ENCODE assay signal across 6 cellular contexts in the genomic region with DNA sequence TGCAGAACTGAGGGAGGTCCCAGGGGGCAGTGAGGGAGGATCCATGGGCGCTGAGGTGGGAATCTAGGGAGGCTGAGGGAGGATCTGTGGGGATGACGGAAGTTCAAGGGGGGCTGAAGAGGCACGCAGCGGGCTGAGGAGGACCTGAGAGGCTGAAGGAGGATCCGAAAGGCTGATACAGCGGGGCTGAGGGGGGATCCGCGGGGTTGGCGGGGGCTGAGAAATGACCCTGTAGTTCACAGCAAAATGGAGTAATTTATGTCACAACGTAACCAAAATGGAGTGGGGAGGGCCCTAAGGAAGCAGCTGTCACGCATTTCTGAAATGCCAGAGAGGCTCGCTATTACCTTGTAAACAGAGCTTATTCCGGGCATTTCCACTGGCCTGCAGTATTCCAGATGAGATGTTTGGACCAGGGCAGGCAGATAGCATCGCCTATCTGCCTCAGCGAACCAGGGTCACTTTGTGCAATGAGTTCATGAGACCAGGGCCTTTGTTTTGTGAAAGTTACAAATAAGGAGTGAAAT. TPM values are rescaled to one million over a fixed set of nuclear protein-coding genes. Genes with fewer than 3 reads are reported as not detected.
DNase-seq lines count a peak whose midpoint lies in the region; ATAC-seq and TF ChIP-seq lines count a peak whose summit lies in the region.

No MANE protein-coding gene starts in this region.

- H3K27ac ChIP-seq in PC-3 (ENCODE audit: low read length) (no peak overlapping the region), urinary bladder (ENCODE audit: low read depth) (peak overlapping the region; percentile 86)

- CTCF ChIA-PET in PC-3 (lab: Charles Lee) = interaction anchor here (1.0 to 1.4 kb wide), 2 partner anchors 21 to 110 kb away, joined by 3 to 10 read pairs; no protein-coding TSS in a partner anchor

- H3K9ac ChIP-seq in PC-3 (ENCODE audit: low read length) = peak overlapping the region; percentile 91

- H2AFZ ChIP-seq in PC-3 (ENCODE audit: low read length) = peak overlapping the region; percentile 96

- H3F3A ChIP-seq in PC-3 (ENCODE audit: low read length, unreplicated experiment) = no peaks in the 10 kb centered on the region

- H3K79me2 ChIP-seq in PC-3 (ENCODE audit: low read length) = peaks cover 24% of the 10 kb centered on the region

- no peaks in the 10 kb centered on the region for H3K9me3 ChIP-seq in PC-3 (ENCODE audit: low read length)

- no peaks in the 10 kb centered on the region for H3K27me3 ChIP-seq in GM06990 (replicated peaks; ENCODE audit: control insufficient read depth, insufficient read depth, low read length)
- no peaks in the 10 kb centered on the region for H3K27me3 ChIP-seq in PC-3 (ENCODE audit: low read length)

- H3K4me2 ChIP-seq in PC-3 (ENCODE audit: low read length) = peak overlapping the region; percentile 86

- intact Hi-C loops in PC-3 (cut with micrococcal nuclease) = loop anchor here (1.0 to 10.0 kb wide), 3 partner anchors 30 to 545 kb away; partner anchors contain the start of genes GUK1 and ZNF678

- peak overlapping the region; percentile 99 for H3K4me3 ChIP-seq in GM06990 (replicated peaks; ENCODE audit: low read depth, low read length)
- peak overlapping the region; percentile 87 for H3K4me3 ChIP-seq in PC-3 (ENCODE audit: low read length)
- H3K4me3 ChIP-seq in iPS-11a (ENCODE audit: low read depth, low read length) = peak overlapping the region; percentile 97
- H3K4me3 ChIP-seq in urinary bladder (ENCODE audit: low read depth, low read length) = peak overlapping the region; percentile 58

- WGBS in urinary bladder = 16% methylated on average over 15 of the region's 15 CpGs

- DNase-seq in GM06990 (ENCODE audit: extremely low read depth, insufficient read length) = no peak
- DNase-seq in PC-3 = peak; percentile 30
- no peak for DNase-seq in DMS79 (lab: John Stamatoyannopoulos, UW)

- BruUV-seq in PC-3 (replicated peaks; lab: Mats Ljungman, UMichigan) = TSS peak; percentile 35

- H3K36me3 ChIP-seq in GM06990 (ENCODE audit: control insufficient read depth, insufficient read depth, low read length) (peaks cover 15% of the 10 kb centered on the region), PC-3 (ENCODE audit: low read depth, low read length) (peaks cover 17% of the 10 kb centered on the region; the same call in 1 of the 2 replicates), urinary bladder (ENCODE audit: insufficient read depth) (no peaks in the 10 kb centered on the region)

- POLR2A ChIA-PET in PC-3 (lab: Charles Lee; ENCODE audit: unreplicated experiment) = interaction anchor here (0.8 kb wide), 1 partner anchor 322 kb away, joined by 3 read pairs; no protein-coding TSS in a partner anchor

- H3K9me2 ChIP-seq in PC-3 (replicated peaks; ENCODE audit: low read length) = no peaks in the 10 kb centered on the region

- no peaks in the 10 kb centered on the region for H4K20me1 ChIP-seq in PC-3 (ENCODE audit: low read length)

- peaks cover 17% of the 10 kb centered on the region for H3K4me1 ChIP-seq in PC-3 (ENCODE audit: insufficient read depth, low read length)
- H3K4me1 ChIP-seq in urinary bladder (ENCODE audit: insufficient read depth) = no peaks in the 10 kb centered on the region

- ATAC-seq in PC-3 (peak; percentile 2), HG02938 (IDR thresholded peaks at IDR 0.05; ENCODE audit: unreplicated experiment) (no peak)

- no peak for TF ChIP-seq CTCF in GM06990 (IDR thresholded peaks at IDR 0.05; ENCODE audit: insufficient read depth, low read length, poor library complexity, severe bottlenecking)
- TF ChIP-seq CTCF in PC-3 (conservative IDR thresholded peaks at IDR 0.05; ENCODE audit: low read depth, low read length) = no peak

RNA-seq across cellular contexts. Expression of gene MRPL55, which starts 0.9 kb away (rescaled TPM):
- total RNA-seq in PC-3 (2014; rRNA removed) (343 and 375 TPM in 2 replicates), urinary bladder (22.5 TPM)
- 109 TPM for polyA plus RNA-seq in urinary bladder

RNA-seq across cellular contexts. Expression of gene C1orf35, which starts 6.9 kb away (rescaled TPM):
- total RNA-seq in PC-3 (2014; rRNA removed) = 63.3 and 93.0 TPM in 2 replicates
- 4.3 TPM for total RNA-seq in urinary bladder
- 25.7 TPM for polyA plus RNA-seq in urinary bladder

RNA-seq across cellular contexts. Expression of gene ARF1, which starts 27.5 kb away (rescaled TPM):
- total RNA-seq in PC-3 (2014; rRNA removed) (685 and 688 TPM in 2 replicates), urinary bladder (112 TPM)
- polyA plus RNA-seq in urinary bladder = 462 TPM

RNA-seq across cellular contexts. Expression of gene GUK1, which starts 30.1 kb away (rescaled TPM):
- total RNA-seq in PC-3 (2014; rRNA removed) (996 and 1,117 TPM in 2 replicates), urinary bladder (103 TPM)
- 492 TPM for polyA plus RNA-seq in urinary bladder

RNA-seq across cellular contexts. Expression of gene GJC2, which starts 39.7 kb away (rescaled TPM):
- total RNA-seq in PC-3 (2014; rRNA removed) = 1.2 and 2.2 TPM in 2 replicates
- total RNA-seq in urinary bladder = 4.0 TPM
- 5.4 TPM for polyA plus RNA-seq in urinary bladder

Comparison
In these comparisons a context has a peak if more than half of its experiments do, and no peak if none do; other contexts are left out.
1. RNA of gene MRPL55, which starts 0.9 kb away (total RNA-seq): 343 to 375 TPM in PC-3; 22.5 TPM in urinary bladder (single experiment); every median in the first group is over 10 times any median in the second.
2. RNA of gene C1orf35, which starts 6.9 kb away (total RNA-seq): 63.3 to 93.0 TPM in PC-3; 4.3 TPM in urinary bladder (single experiment); every median in the first group is over 10 times any median in the second.
3. Peak in every context shown above with its lines, with median percentiles within 50 percentile points of each other: H3K4me3 ChIP-seq.